19 cellular contexts compared by ENCODE assay signal in genomic region chr3:123843668-123844067, GRCh38. TPM values are rescaled to one million over a fixed set of nuclear protein-coding genes. Genes with fewer than 3 reads are reported as not detected.
DNase-seq lines count a peak whose midpoint lies in the region; ATAC-seq and TF ChIP-seq lines count a peak whose summit lies in the region.
"Had no signal": no experiment of that assay in that cellular context is flagged by ENCODE, and none has a peak within 500 bp of the region (broad histone marks: within the 10 kb centered on the region; RNA-seq: fewer than 3 reads in every experiment).

No MANE protein-coding gene starts in this region.

- peaks cover 49% of the 10 kb centered on the region for H3K9me3 Mint-ChIP-seq in WTC11

- no peaks in the 10 kb centered on the region for H3K4me1 Mint-ChIP-seq in WTC11
- H3K4me1 Mint-ChIP-seq: activated CD4-positive, alpha-beta T cell treated with anti-CD3 and anti-CD28 coated beads, Interleukin-2, amount 10 ng/mL, durations not matched to agents 7 days and 5 days; T-cell had no signal

- POLR2A ChIA-PET in WTC11 (lab: Charles Lee), result no interaction called here

- H3K9ac ChIP-seq in smooth muscle cell (ENCODE audit: low read depth), result no peak overlapping the region

- H3K36me3 Mint-ChIP-seq in WTC11, result peaks cover 13% of the 10 kb centered on the region
- H3K36me3 Mint-ChIP-seq: T-cell had no signal

- TF ChIP-seq CTCF in WTC11 (IDR thresholded peaks at IDR 0.05), result no peak
- no peak for TF ChIP-seq CTCF in foreskin fibroblast (IDR thresholded peaks at IDR 0.05; ENCODE audit: low read depth, low read length)
- TF ChIP-seq CTCF in smooth muscle cell (IDR thresholded peaks at IDR 0.05; ENCODE audit: borderline replicate concordance, insufficient read depth, poor library complexity, severe bottlenecking), result no peak

- H3K27ac ChIP-seq in smooth muscle cell (ENCODE audit: low read depth), result peak overlapping the region; percentile 66
- H3K27ac ChIP-seq: body of pancreas, ovary, transverse colon had no signal

- H3K4me2 ChIP-seq in smooth muscle cell, result no peak overlapping the region

- CTCF ChIA-PET in WTC11 (lab: Charles Lee), result interaction anchor here (0.6 to 1.3 kb wide), 2 partner anchors 120 to 431 kb away, joined by 3 read pairs; no protein-coding TSS in a partner anchor

- H4K20me1 ChIP-seq in smooth muscle cell (ENCODE audit: low read depth), result no peaks in the 10 kb centered on the region

- no peak overlapping the region for H3K4me3 Mint-ChIP-seq in WTC11
- H3K4me3 Mint-ChIP-seq: activated CD4-positive, alpha-beta T cell treated with anti-CD3 and anti-CD28 coated beads, Interleukin-2, amount 10 ng/mL, durations not matched to agents 7 days and 5 days; activated T-helper 1 cell treated with anti-CD3 and anti-CD28 coated beads, Interleukin-12 subunit alpha, Interleukin-12 subunit beta, Interleukin-2, Interleukin-4 antibody, amounts not matched to agents 30 ng/mL and 10 ng/mL and 1 ng/mL, durations not matched to agents 14 hours and 24 hours and 36 hours; T-cell had no signal

- no peaks in the 10 kb centered on the region for H3K27me3 Mint-ChIP-seq in WTC11 (ENCODE audit: low read depth)
- H3K27me3 Mint-ChIP-seq: T-cell had no signal

- H3K4me1 ChIP-seq in smooth muscle cell (ENCODE audit: low read depth), result peaks cover 15% of the 10 kb centered on the region
- H3K4me1 ChIP-seq: body of pancreas, transverse colon had no signal

- no peak overlapping the region for H2AFZ ChIP-seq in smooth muscle cell (ENCODE audit: low read depth)

- H3K79me2 ChIP-seq in smooth muscle cell (ENCODE audit: low read depth), result no peaks in the 10 kb centered on the region

- peak; percentile 74 for ATAC-seq in WTC11
- no peak for ATAC-seq in HG03460 (IDR thresholded peaks at IDR 0.05; ENCODE audit: unreplicated experiment)
- no peak for ATAC-seq in HG03175 (IDR thresholded peaks at IDR 0.05; ENCODE audit: unreplicated experiment)
- ATAC-seq: body of pancreas, T-cell had no signal

- H3K9me3 ChIP-seq in smooth muscle cell (replicated peaks; ENCODE audit: low read depth), result peaks cover 19% of the 10 kb centered on the region

- H3K27ac Mint-ChIP-seq in WTC11, result no peak overlapping the region
- H3K27ac Mint-ChIP-seq: activated CD4-positive, alpha-beta T cell treated with anti-CD3 and anti-CD28 coated beads, Interleukin-2, amount 10 ng/mL, durations not matched to agents 7 days and 5 days; activated T-helper 1 cell treated with anti-CD3 and anti-CD28 coated beads, Interleukin-12 subunit alpha, Interleukin-12 subunit beta, Interleukin-2, Interleukin-4 antibody, amounts not matched to agents 30 ng/mL and 10 ng/mL and 1 ng/mL, durations not matched to agents 14 hours and 24 hours and 36 hours; T-cell had no signal

- H3F3A ChIP-seq in smooth muscle cell (ENCODE audit: low read depth), result peaks cover 4% of the 10 kb centered on the region

- no peaks in the 10 kb centered on the region for H3K27me3 ChIP-seq in smooth muscle cell (ENCODE audit: low read depth)
- H3K27me3 ChIP-seq: body of pancreas, ovary, transverse colon had no signal

- no peak overlapping the region for H3K4me3 ChIP-seq in foreskin fibroblast (ENCODE audit: low read depth in 1 of 2, low read length in 2 of 2)
- H3K4me3 ChIP-seq in smooth muscle cell, result no peak overlapping the region
- H3K4me3 ChIP-seq: body of pancreas, lung, ovary, transverse colon had no signal

- DNase-seq in DMS79 (lab: John Stamatoyannopoulos, UW) (peak; percentile 30), DMS79 treated with DMSO at 0.1 percent for 48 hours (lab: John Stamatoyannopoulos, UW) (no peak), WTC11 (ENCODE audit: low spot score) (no peak), foreskin fibroblast (peak; percentile 32 to 44), smooth muscle cell (lab: John Stamatoyannopoulos, UW; ENCODE audit: unreplicated experiment) (no peak), NCI-H1694 treated with DMSO at 0.1 percent for 48 hours (lab: John Stamatoyannopoulos, UW) (no peak)
- DNase-seq: 8988T; activated CD4-positive, alpha-beta T cell treated with anti-CD3 and anti-CD28 coated beads, Interleukin-2, amount 10 ng/mL, durations not matched to agents 7 days and 5 days; body of pancreas; hippocampal formation; NCI-H2171; OCI-M1; ovary; T-cell; transverse colon had no signal

- H3K36me3 ChIP-seq in smooth muscle cell (ENCODE audit: low read depth), result peaks cover 12% of the 10 kb centered on the region
- H3K36me3 ChIP-seq: ovary, transverse colon had no signal

TF ChIP-seq in WTC11, 78 proteins besides CTCF, POLR2A, EP300 and RAD21:
- no peak for TF ChIP-seq RELA (CRISPR knock-in tag; IDR thresholded peaks at IDR 0.05; ENCODE audit: borderline replicate concordance)
- no peak for TF ChIP-seq ZNF317 (CRISPR knock-in tag; IDR thresholded peaks at IDR 0.05; ENCODE audit: borderline replicate concordance, low read depth)
- no peak for TF ChIP-seq ZNF138 (CRISPR knock-in tag; conservative IDR thresholded peaks at IDR 0.05)

RNA-seq across cellular contexts. Expression of gene MYLK, which starts 40.5 kb away (rescaled TPM):
- total RNA-seq in WTC11 (2021) (10.4 to 11.0 TPM (median 10.8 TPM) in 3 replicates), smooth muscle cell (20.8 and 25.5 TPM in 2 replicates)
- 13.6 and 19.5 TPM in 2 replicates for polyA plus RNA-seq in smooth muscle cell

Comparison
In these comparisons a context has a peak if more than half of its experiments do, and no peak if none do; other contexts are left out.
1. DNase-seq: peak in DMS79 (single experiment) and foreskin fibroblast (2 of 2); none in DMS79 treated with DMSO at 0.1 percent for 48 hours (single experiment), WTC11 (single experiment), smooth muscle cell (single experiment) and NCI-H1694 treated with DMSO at 0.1 percent for 48 hours (single experiment).